ENCODE assay signal across 10 cellular contexts in genomic region chr11:46353706-46354105, GRCh38. TPM values are rescaled to one million over a fixed set of nuclear protein-coding genes. Genes with fewer than 3 reads are reported as not detected.
DNase-seq lines count a peak whose midpoint lies in the region; ATAC-seq lines count a peak whose summit lies in the region.
"Had no signal": no experiment of that assay in that cellular context is flagged by ENCODE, and none has a peak within 500 bp of the region (broad histone marks: within the 10 kb centered on the region; RNA-seq: fewer than 3 reads in every experiment).

No MANE protein-coding gene starts in this region.

- no peaks in the 10 kb centered on the region for H3K36me3 ChIP-seq in mesendoderm (ENCODE audit: control insufficient read depth, insufficient read depth, low read length)

- intact Hi-C loops in activated CD4-positive, alpha-beta T cell treated with anti-CD3 and anti-CD28 coated beads for 36 hours (cut with DNase I, micrococcal nuclease) = loop anchor here in 1 of 2 experiments (2.0 kb wide), 1 partner anchor 13 kb away; no protein-coding TSS in a partner anchor

- CTCF ChIA-PET in activated CD4-positive, alpha-beta T cell treated with anti-CD3 and anti-CD28 coated beads for 36 hours (lab: Charles Lee) = interaction anchor here (0.6 to 13.2 kb wide), 12 partner anchors 7 to 435 kb away, joined by 3 to 141 read pairs (median 4); no protein-coding TSS in a partner anchor

- H3K9me3 Mint-ChIP-seq in activated CD4-positive, alpha-beta T cell treated with anti-CD3 and anti-CD28 coated beads for 36 hours (ENCODE audit: low read depth) = no peaks in the 10 kb centered on the region
- no peaks in the 10 kb centered on the region for H3K9me3 Mint-ChIP-seq in activated T-cell treated with anti-CD3 and anti-CD28 coated beads, Interleukin-2, amount 50 U/mL, for 72 hours
- H3K9me3 Mint-ChIP-seq in stimulated activated naive CD8-positive, alpha-beta T cell treated with anti-CD3 and anti-CD28 coated beads, Interleukin-15, Interleukin-2, amounts not matched to agents 100 ng/mL and 50 ng/mL, for 24 hours = no peaks in the 10 kb centered on the region

- no peak overlapping the region for H4K8ac ChIP-seq in mesendoderm (ENCODE audit: low read depth, low read length)

- H2BK15ac ChIP-seq in mesendoderm (replicated peaks; ENCODE audit: low read depth) = no peak overlapping the region

- H3K79me2 ChIP-seq in mesendoderm (ENCODE audit: control insufficient read depth, insufficient read depth, low read length) = peaks cover 44% of the 10 kb centered on the region

- POLR2A ChIA-PET in activated CD4-positive, alpha-beta T cell treated with anti-CD3 and anti-CD28 coated beads for 36 hours (lab: Charles Lee) = interaction anchor here (0.9 kb wide), 1 partner anchor 12 kb away, joined by 3 read pairs; no protein-coding TSS in a partner anchor

- peak overlapping the region; percentile 76 for H3K4me3 Mint-ChIP-seq in activated CD4-positive, alpha-beta T cell treated with anti-CD3 and anti-CD28 coated beads for 36 hours
- H3K4me3 Mint-ChIP-seq in activated T-cell treated with anti-CD3 and anti-CD28 coated beads, Interleukin-2, amount 50 U/mL, for 72 hours = peak overlapping the region; percentile 80 to 95
- peak overlapping the region; percentile 81 for H3K4me3 Mint-ChIP-seq in stimulated activated naive CD8-positive, alpha-beta T cell treated with anti-CD3 and anti-CD28 coated beads, Interleukin-15, Interleukin-2, amounts not matched to agents 100 ng/mL and 50 ng/mL, for 24 hours

- H3K4me1 ChIP-seq in mesendoderm (ENCODE audit: control insufficient read depth, low read depth, low read length) = peaks cover 6% of the 10 kb centered on the region

- WGBS in mesendoderm (ENCODE audit: extremely low coverage, insufficient coverage, low lambda C conversion rate) = no CpG with 5 or more reads among the region's 9 CpGs

- H3K18ac ChIP-seq in mesendoderm (ENCODE audit: low read length) = no peak overlapping the region

- no peak overlapping the region for H3K23ac ChIP-seq in mesendoderm (ENCODE audit: low read length)

- no peak overlapping the region for H3K56ac ChIP-seq in mesendoderm (ENCODE audit: low read length)

- H3K4me3 ChIP-seq in mesendoderm (ENCODE audit: low read length) = no peak overlapping the region
- H3K4me3 ChIP-seq: lung had no signal

- no peak overlapping the region for H3K27ac ChIP-seq in mesendoderm (ENCODE audit: low read depth, low read length)
- H3K27ac ChIP-seq: foreskin keratinocyte had no signal

- H2BK120ac ChIP-seq in mesendoderm (ENCODE audit: low read depth, low read length) = no peak overlapping the region

- H3K27me3 ChIP-seq in mesendoderm (ENCODE audit: insufficient read depth, low read length, poor library complexity) = no peaks in the 10 kb centered on the region
- H3K27me3 ChIP-seq: foreskin keratinocyte had no signal

- H3K36me3 Mint-ChIP-seq in activated CD4-positive, alpha-beta T cell treated with anti-CD3 and anti-CD28 coated beads for 36 hours (ENCODE audit: low read depth) = peaks cover 22% of the 10 kb centered on the region
- no peaks in the 10 kb centered on the region for H3K36me3 Mint-ChIP-seq in activated T-cell treated with anti-CD3 and anti-CD28 coated beads, Interleukin-2, amount 50 U/mL, for 72 hours (ENCODE audit: insufficient read depth in 2 of 2)
- H3K36me3 Mint-ChIP-seq in stimulated activated naive CD8-positive, alpha-beta T cell treated with anti-CD3 and anti-CD28 coated beads, Interleukin-15, Interleukin-2, amounts not matched to agents 100 ng/mL and 50 ng/mL, for 24 hours (ENCODE audit: low read depth) = peaks cover 7% of the 10 kb centered on the region

- H3K79me1 ChIP-seq in mesendoderm (ENCODE audit: low read length) = peaks cover 35% of the 10 kb centered on the region

- DNase-seq in activated CD4-positive, alpha-beta T cell treated with anti-CD3 and anti-CD28 coated beads for 36 hours = peak; percentile 88
- DNase-seq in activated CD4-positive, alpha-beta T cell treated with anti-CD3 and anti-CD28 coated beads for 1 hour = no peak
- peak; percentile 66 to 76 for DNase-seq in activated T-cell treated with anti-CD3 and anti-CD28 coated beads, Interleukin-2, amount 50 U/mL, for 72 hours
- DNase-seq in mesendoderm = no peak
- no peak for DNase-seq in DMS79 treated with DMSO at 0.1 percent for 48 hours (lab: John Stamatoyannopoulos, UW)
- DNase-seq in NCI-H226 = no peak
- DNase-seq: foreskin keratinocyte had no signal

- peak overlapping the region; percentile 94 for H3K27ac Mint-ChIP-seq in activated CD4-positive, alpha-beta T cell treated with anti-CD3 and anti-CD28 coated beads for 36 hours
- H3K27ac Mint-ChIP-seq in activated T-cell treated with anti-CD3 and anti-CD28 coated beads, Interleukin-2, amount 50 U/mL, for 72 hours = peak overlapping the region; percentile 86
- peak overlapping the region; percentile 88 for H3K27ac Mint-ChIP-seq in stimulated activated naive CD8-positive, alpha-beta T cell treated with anti-CD3 and anti-CD28 coated beads, Interleukin-15, Interleukin-2, amounts not matched to agents 100 ng/mL and 50 ng/mL, for 24 hours

- peak; percentile 44 for ATAC-seq in activated CD4-positive, alpha-beta T cell treated with anti-CD3 and anti-CD28 coated beads for 36 hours
- peak; percentile 37 to 50 for ATAC-seq in activated T-cell treated with anti-CD3 and anti-CD28 coated beads, Interleukin-2, amount 50 U/mL, for 72 hours (replicated peaks in 1 of 2)
- no peak for ATAC-seq in GM18870 (IDR thresholded peaks at IDR 0.05; ENCODE audit: unreplicated experiment)
- ATAC-seq: foreskin keratinocyte had no signal

- peak overlapping the region; percentile 32 for H3K9ac ChIP-seq in mesendoderm (ENCODE audit: low read length)

- no peak overlapping the region for H2BK5ac ChIP-seq in mesendoderm (ENCODE audit: low read length)

- no peak overlapping the region for H3K4ac ChIP-seq in mesendoderm (ENCODE audit: low read depth, low read length)

- H4K5ac ChIP-seq in mesendoderm (ENCODE audit: low read length) = no peak overlapping the region

- no peak overlapping the region for H2AK5ac ChIP-seq in mesendoderm (ENCODE audit: low read length)

- H3K4me2 ChIP-seq in mesendoderm (ENCODE audit: low read length) = no peak overlapping the region

- no peaks in the 10 kb centered on the region for H3K27me3 Mint-ChIP-seq in activated CD4-positive, alpha-beta T cell treated with anti-CD3 and anti-CD28 coated beads for 36 hours
- H3K27me3 Mint-ChIP-seq in activated T-cell treated with anti-CD3 and anti-CD28 coated beads, Interleukin-2, amount 50 U/mL, for 72 hours (ENCODE audit: low read depth) = no peaks in the 10 kb centered on the region
- no peaks in the 10 kb centered on the region for H3K27me3 Mint-ChIP-seq in stimulated activated naive CD8-positive, alpha-beta T cell treated with anti-CD3 and anti-CD28 coated beads, Interleukin-15, Interleukin-2, amounts not matched to agents 100 ng/mL and 50 ng/mL, for 24 hours

- peaks cover 93% of the 10 kb centered on the region for H3K4me1 Mint-ChIP-seq in activated CD4-positive, alpha-beta T cell treated with anti-CD3 and anti-CD28 coated beads for 36 hours
- H3K4me1 Mint-ChIP-seq in activated T-cell treated with anti-CD3 and anti-CD28 coated beads, Interleukin-2, amount 50 U/mL, for 72 hours (ENCODE audit: low read depth) = peaks cover 85% of the 10 kb centered on the region
- H3K4me1 Mint-ChIP-seq in stimulated activated naive CD8-positive, alpha-beta T cell treated with anti-CD3 and anti-CD28 coated beads, Interleukin-15, Interleukin-2, amounts not matched to agents 100 ng/mL and 50 ng/mL, for 24 hours (ENCODE audit: low read depth) = peaks cover 88% of the 10 kb centered on the region

RNA-seq across cellular contexts. Expression of gene DGKZ, which starts 6.4 kb away (rescaled TPM):
- total RNA-seq in activated CD4-positive, alpha-beta T cell treated with anti-CD3 and anti-CD28 coated beads for 36 hours = 100 to 1,000 TPM in 1 of 2 experiments, 10 to 100 TPM in 1; 87.6 to 101 TPM
- total RNA-seq in activated T-cell treated with anti-CD3 and anti-CD28 coated beads, Interleukin-2, amount 50 U/mL, for 72 hours = 10 to 100 TPM; 84.2 to 94.0 TPM
- polyA plus RNA-seq in mesendoderm (2013, experiment 1 of 2) = 67.4 TPM
- polyA plus RNA-seq in mesendoderm (2013, experiment 2 of 2) = 62.6 TPM

RNA-seq across cellular contexts. Expression of gene MDK, which starts 27.8 kb away (rescaled TPM):
- total RNA-seq in activated CD4-positive, alpha-beta T cell treated with anti-CD3 and anti-CD28 coated beads for 36 hours = 1 to 10 TPM; 3.0 to 6.7 TPM
- 10 to 100 TPM; 11.9 to 12.8 TPM for total RNA-seq in activated T-cell treated with anti-CD3 and anti-CD28 coated beads, Interleukin-2, amount 50 U/mL, for 72 hours
- 371 TPM for polyA plus RNA-seq in mesendoderm (2013, experiment 1 of 2)
- polyA plus RNA-seq in mesendoderm (2013, experiment 2 of 2) = 374 TPM

RNA-seq across cellular contexts. Expression of gene CHRM4, which starts 37.9 kb away (rescaled TPM):
- under 1 TPM in 1 of 2 experiments, not detected in 1; 0.19 TPM for total RNA-seq in activated CD4-positive, alpha-beta T cell treated with anti-CD3 and anti-CD28 coated beads for 36 hours
- total RNA-seq in activated T-cell treated with anti-CD3 and anti-CD28 coated beads, Interleukin-2, amount 50 U/mL, for 72 hours = under 1 TPM; 0.26 to 0.63 TPM
- 0.14 TPM for polyA plus RNA-seq in mesendoderm (2013, experiment 1 of 2)
- polyA plus RNA-seq in mesendoderm (2013, experiment 2 of 2) = 0.15 TPM
- total RNA-seq: foreskin keratinocyte had no signal
- polyA plus RNA-seq: foreskin keratinocyte had no signal

Comparison
In these comparisons a context has a peak if more than half of its experiments do, and no peak if none do; other contexts are left out.
1. DNase-seq: peak in activated CD4-positive, alpha-beta T cell treated with anti-CD3 and anti-CD28 coated beads for 36 hours (single experiment) and activated T-cell treated with anti-CD3 and anti-CD28 coated beads, Interleukin-2, amount 50 U/mL, for 72 hours (2 of 2); none in activated CD4-positive, alpha-beta T cell treated with anti-CD3 and anti-CD28 coated beads for 1 hour (single experiment), mesendoderm (single experiment), DMS79 treated with DMSO at 0.1 percent for 48 hours (single experiment) and NCI-H226 (single experiment).
2. Peak in every context shown above with its lines, with median percentiles within 50 percentile points of each other: H3K27ac Mint-ChIP-seq and H3K4me3 Mint-ChIP-seq.